Comparison of ENCODE assay signal across 8 cellular contexts in the genomic region with DNA sequence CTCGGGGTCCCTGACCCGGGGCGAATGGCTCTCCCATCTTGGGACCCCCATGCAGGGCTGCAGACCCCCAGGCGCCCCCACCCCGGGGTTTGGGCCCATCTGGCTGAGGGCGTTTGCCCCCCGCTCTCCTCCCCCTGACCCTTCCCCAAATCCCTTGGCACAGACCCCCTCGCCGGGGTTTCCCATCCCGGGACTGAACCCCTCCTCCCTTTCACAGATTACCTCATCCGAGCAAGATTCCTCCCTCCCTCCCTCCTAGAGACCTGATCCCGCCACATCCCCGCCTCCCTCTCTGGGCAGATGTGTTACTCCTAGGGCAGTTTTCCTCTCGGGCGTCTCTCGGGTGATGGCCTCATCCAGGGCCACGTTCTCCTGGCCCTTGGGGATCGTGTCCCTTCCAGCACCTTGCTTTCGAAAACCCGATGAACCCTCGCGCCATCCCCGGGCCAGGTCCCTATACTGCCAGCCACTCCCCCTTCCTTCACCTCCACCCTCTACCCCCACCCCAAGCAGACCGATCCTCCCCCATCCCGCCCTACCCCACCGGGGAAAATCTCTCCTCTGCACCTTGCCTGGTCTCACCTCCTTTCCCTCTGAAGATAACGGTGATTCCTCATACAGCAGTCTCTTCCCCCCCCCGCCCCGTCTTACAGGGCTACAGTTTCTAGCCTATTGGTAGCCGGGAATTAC. TPM values are rescaled to one million over a fixed set of nuclear protein-coding genes. Genes with fewer than 3 reads are reported as not detected.
DNase-seq lines count a peak whose midpoint lies in the region; ATAC-seq and TF ChIP-seq lines count a peak whose summit lies in the region.

No MANE protein-coding gene starts in this region.

- H3K4me3 ChIP-seq in HCT116 (replicated peaks in 1 of 2; ENCODE audit: low read depth in 1 of 2, low read length in 2 of 2) = peak overlapping the region; percentile 69 to 83
- peak overlapping the region; percentile 77 to 95 for H3K4me3 ChIP-seq in SK-N-SH (ENCODE audit: low read depth in 2 of 2, low read length in 1 of 2)

- intact Hi-C loops in HCT116 (cut with micrococcal nuclease) = no loop called here

- no peak for TF ChIP-seq RAD21 in HCT116 (IDR thresholded peaks at IDR 0.05; ENCODE audit: low read depth)
- TF ChIP-seq RAD21 in SK-N-SH (IDR thresholded peaks at IDR 0.05; ENCODE audit: low read length) = no peak

- BruUV-seq in HCT116 (replicated peaks; lab: Mats Ljungman, UMichigan) = no TSS peak

- TF ChIP-seq CTCF in HCT116 (IDR thresholded peaks at IDR 0.05 in 2 of 3, conservative IDR thresholded peaks at IDR 0.05 in 1 of 3; ENCODE audit: borderline replicate concordance in 1 of 3, insufficient read depth in 1 of 3, low read depth in 2 of 3, low read length in 2 of 3) (no peak), SK-N-SH (IDR thresholded peaks at IDR 0.05) (no peak)

- peak overlapping the region; percentile 79 for H3K9ac ChIP-seq in HCT116 (ENCODE audit: low read length)
- peak overlapping the region; percentile 80 for H3K9ac ChIP-seq in SK-N-SH

- H3K27me3 ChIP-seq in HCT116 (ENCODE audit: insufficient read depth, low read length) (no peaks in the 10 kb centered on the region), SK-N-SH (ENCODE audit: insufficient read depth) (no peaks in the 10 kb centered on the region)

- no peak for TF ChIP-seq POLR2A in HCT116 (IDR thresholded peaks at IDR 0.05; ENCODE audit: borderline replicate concordance, extremely low read depth, insufficient read depth, insufficient read length)

- peak; percentile 14; the same call in 1 of the 2 replicates for ATAC-seq in HCT116
- ATAC-seq in GM18502 (IDR thresholded peaks at IDR 0.05; ENCODE audit: poor library complexity, unreplicated experiment) = no peak

- H3K27ac ChIP-seq in HCT116 (ENCODE audit: low read depth, low read length) = peak overlapping the region; percentile 81
- H3K27ac ChIP-seq in SK-N-SH (ENCODE audit: low read depth in 2 of 2, low read length in 1 of 2) = peak overlapping the region; percentile 76 to 91
- peak overlapping the region; percentile 85 for H3K27ac ChIP-seq in angular gyrus (ENCODE audit: low read depth, low read length)

- 0% methylated on average over 24 of the region's 30 CpGs for WGBS in SK-N-SH (ENCODE audit: low lambda C conversion rate)

- RAD21 ChIA-PET in HCT116 (lab: Charles Lee; ENCODE audit: low non-redundant PET in 1 of 2, low total read pairs in 2 of 2, uncharacterized antibody in 2 of 2, unreplicated experiment in 2 of 2) = no interaction called here

- H4K20me1 ChIP-seq in HCT116 (ENCODE audit: insufficient read depth) (peaks cover 22% of the 10 kb centered on the region), SK-N-SH (ENCODE audit: insufficient read depth) (peaks cover 48% of the 10 kb centered on the region)

- peak; percentile 65 for DNase-seq in AG20443 (ENCODE audit: low spot score)
- DNase-seq in HCT116 (ENCODE audit: low read depth, low spot score) = no peak
- DNase-seq in SK-N-SH = peak; percentile 57
- DNase-seq in hepatic stellate cell (ENCODE audit: low spot score) = peak; percentile 54
- peak; percentile 56 for DNase-seq in retina
- DNase-seq in COR-L47 (lab: John Stamatoyannopoulos, UW) = no peak

- H3K4me2 ChIP-seq in HCT116 (ENCODE audit: low read length) = peak overlapping the region; percentile 92
- peak overlapping the region; percentile 98 for H3K4me2 ChIP-seq in SK-N-SH

- no peaks in the 10 kb centered on the region for H3K9me3 ChIP-seq in HCT116 (ENCODE audit: control insufficient read depth in 1 of 2, insufficient read depth in 1 of 2, low read depth in 1 of 2, low read length in 2 of 2)
- no peaks in the 10 kb centered on the region for H3K9me3 ChIP-seq in SK-N-SH

- CTCF ChIA-PET in HCT116 (lab: Charles Lee) (no interaction called here), SK-N-SH (lab: Yijun Ruan, JAX) (interaction anchor here (1.0 kb wide), 1 partner anchor 51 kb away, joined by 3 read pairs; no protein-coding TSS in a partner anchor)

- no peaks in the 10 kb centered on the region for H3K9me2 ChIP-seq in HCT116 (ENCODE audit: insufficient read depth)
- H3K9me2 ChIP-seq in SK-N-SH = no peaks in the 10 kb centered on the region

- H3K36me3 ChIP-seq in HCT116 (ENCODE audit: control insufficient read depth in 1 of 2, insufficient read depth in 2 of 2, low read length in 2 of 2) (no peaks in the 10 kb centered on the region), SK-N-SH (replicated peaks in 1 of 2; ENCODE audit: control insufficient read depth in 1 of 2, insufficient read depth in 2 of 2, low read length in 1 of 2) (peaks cover 15 to 16% of the 10 kb centered on the region in 2 experiments)

- peaks cover 28% of the 10 kb centered on the region for H3F3A ChIP-seq in SK-N-SH (replicated peaks; ENCODE audit: insufficient read depth)

- H3K79me2 ChIP-seq in HCT116 (ENCODE audit: insufficient read depth, low read length) (peaks cover 56% of the 10 kb centered on the region), SK-N-SH (ENCODE audit: insufficient read depth) (peaks cover 57% of the 10 kb centered on the region)

- H3K4me1 ChIP-seq in HCT116 (ENCODE audit: control insufficient read depth in 1 of 2, insufficient read depth in 2 of 2, low read length in 2 of 2) (peaks cover 16 to 34% of the 10 kb centered on the region in 2 experiments), SK-N-SH (ENCODE audit: control insufficient read depth in 1 of 2, insufficient read depth in 2 of 2, low read depth in 1 of 2, low read length in 1 of 2) (peaks cover 29 to 33% of the 10 kb centered on the region in 2 experiments; a peak in 3 of 4 replicates)

- no peak overlapping the region for H2AFZ ChIP-seq in HCT116 (ENCODE audit: low read depth, low read length, poor library complexity, severe bottlenecking)
- no peak overlapping the region for H2AFZ ChIP-seq in SK-N-SH (ENCODE audit: low read depth)

- POLR2A ChIA-PET in HCT116 (lab: Charles Lee) (no interaction called here), SK-N-SH (lab: Yijun Ruan, JAX) (no interaction called here)

- no peak for TF ChIP-seq EP300 in SK-N-SH (IDR thresholded peaks at IDR 0.05; ENCODE audit: borderline replicate concordance in 1 of 2, low read depth in 1 of 2, low read length in 1 of 2)

TF ChIP-seq in HCT116, 20 proteins besides CTCF, POLR2A, EP300 and RAD21 (continues in another document):
- TF ChIP-seq, protein P1, sequence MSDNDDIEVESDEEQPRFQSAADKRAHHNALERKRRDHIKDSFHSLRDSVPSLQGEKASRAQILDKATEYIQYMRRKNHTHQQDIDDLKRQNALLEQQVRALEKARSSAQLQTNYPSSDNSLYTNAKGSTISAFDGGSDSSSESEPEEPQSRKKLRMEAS (IDR thresholded peaks at IDR 0.05) = no peak
- TF ChIP-seq ZFX (IDR thresholded peaks at IDR 0.05) = no peak
- TF ChIP-seq CEBPB (IDR thresholded peaks at IDR 0.05; ENCODE audit: low read depth) = no peak
- no peak for TF ChIP-seq EZH2phosphoT487 (IDR thresholded peaks at IDR 0.05; ENCODE audit: borderline replicate concordance)
- TF ChIP-seq EZH2 (IDR thresholded peaks at IDR 0.05) = no peak
- no peak for TF ChIP-seq TCF7L2 (IDR thresholded peaks at IDR 0.05; ENCODE audit: borderline replicate concordance, extremely low read depth, insufficient read depth, insufficient read length)
- no peak for TF ChIP-seq ELF1 (IDR thresholded peaks at IDR 0.05; ENCODE audit: borderline replicate concordance, low read depth)

TF ChIP-seq in SK-N-SH, 30 proteins besides CTCF, POLR2A, EP300 and RAD21:
- TF ChIP-seq TCF12 (IDR thresholded peaks at IDR 0.05) (no peak), PBX3 (IDR thresholded peaks at IDR 0.05) (no peak), MXI1 (IDR thresholded peaks at IDR 0.05; ENCODE audit: low read depth, low read length) (no peak), JUND (IDR thresholded peaks at IDR 0.05) (no peak), RFX5 (IDR thresholded peaks at IDR 0.05; ENCODE audit: low read length) (no peak), EZH2phosphoT487 (IDR thresholded peaks at IDR 0.05; ENCODE audit: borderline replicate concordance, low read depth) (no peak), TAF1 (IDR thresholded peaks at IDR 0.05; ENCODE audit: borderline replicate concordance, low read depth, low read length) (no peak)

RNA-seq across cellular contexts. Expression of gene KMT2A, which starts 0.9 kb away (rescaled TPM):
- total RNA-seq in HCT116 (2021; ENCODE audit: unreplicated experiment) = 50.4 TPM
- 28.9 and 29.2 TPM in 2 replicates for polyA plus RNA-seq in HCT116 (2012)
- polyA plus RNA-seq in SK-N-SH (2012; rRNA removed) = 15.7 and 16.6 TPM in 2 replicates
- polyA plus RNA-seq in SK-N-SH (2012; cell fraction: cytosol; rRNA removed) = 8.2 and 11.9 TPM in 2 replicates
- polyA plus RNA-seq in SK-N-SH (2012; cell fraction: nucleus; rRNA removed) = 41.9 and 53.5 TPM in 2 replicates

RNA-seq across cellular contexts. Expression of gene ATP5MG, which starts 35.8 kb away (rescaled TPM):
- 205 TPM for total RNA-seq in HCT116 (2021; ENCODE audit: unreplicated experiment)
- 224 and 260 TPM in 2 replicates for polyA plus RNA-seq in HCT116 (2012)
- 140 and 152 TPM in 2 replicates for polyA plus RNA-seq in SK-N-SH (2012; rRNA removed)
- 157 and 208 TPM in 2 replicates for polyA plus RNA-seq in SK-N-SH (2012; cell fraction: cytosol; rRNA removed)
- polyA plus RNA-seq in SK-N-SH (2012; cell fraction: nucleus; rRNA removed) = 43.1 and 66.4 TPM in 2 replicates

Comparison
In these comparisons a context has a peak if more than half of its experiments do, and no peak if none do; other contexts are left out.
1. DNase-seq: peak in AG20443 (single experiment), SK-N-SH (single experiment), hepatic stellate cell (single experiment) and retina (single experiment); none in HCT116 (single experiment) and COR-L47 (single experiment).
2. Peak in every context shown above with its lines, with median percentiles within 50 percentile points of each other: H3K27ac ChIP-seq.